ENCODE assay signal across 8 cellular contexts in the genomic region with DNA sequence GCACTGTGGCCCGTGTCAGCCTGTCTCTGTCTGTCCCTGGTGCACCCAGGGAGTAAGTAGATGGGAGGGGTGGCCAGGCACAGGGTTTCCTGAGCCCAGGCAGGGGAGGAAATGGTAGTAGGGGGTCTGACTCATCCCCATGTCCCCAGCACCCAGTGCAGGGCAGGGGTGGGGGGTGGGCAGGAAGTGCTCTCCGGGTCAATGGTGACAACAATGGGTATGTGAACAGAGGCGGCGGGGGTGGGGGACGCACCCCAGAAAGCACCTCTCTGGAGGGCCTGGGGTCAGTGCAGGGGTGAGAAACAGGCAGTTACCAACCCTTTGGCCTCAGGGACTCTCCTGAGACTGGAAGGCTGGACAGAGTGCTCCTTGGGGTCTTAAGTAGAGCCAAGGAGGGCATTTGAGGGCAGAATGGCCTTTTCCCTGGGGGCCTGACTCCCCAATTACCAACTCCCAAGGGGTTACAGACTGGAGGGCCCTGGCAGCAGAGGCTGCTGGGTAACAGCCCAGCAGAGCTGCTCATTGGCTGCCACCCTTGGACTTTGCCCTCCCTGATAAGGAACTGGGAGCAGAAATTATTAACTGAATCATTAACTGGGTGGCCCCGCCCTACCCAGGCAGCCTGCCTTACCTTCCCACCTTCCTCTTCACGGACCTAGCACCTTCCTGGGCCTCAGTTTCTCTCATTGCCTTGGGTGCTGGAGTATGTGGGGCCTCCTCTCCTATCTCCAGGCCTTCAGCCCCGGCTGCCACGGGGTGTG. TPM values are rescaled to one million over a fixed set of nuclear protein-coding genes. Genes with fewer than 3 reads are reported as not detected.
DNase-seq lines count a peak whose midpoint lies in the region; ATAC-seq and TF ChIP-seq lines count a peak whose summit lies in the region.

No MANE protein-coding gene starts in this region.

- H3K36me3 Mint-ChIP-seq in glutamatergic neuron (ENCODE audit: unreplicated experiment) = no peaks in the 10 kb centered on the region

- DNase-seq in Kasumi-1 (lab: John Stamatoyannopoulos, UW) (peak; percentile 36 to 45), astrocyte of the hippocampus (ENCODE audit: low read depth, low spot score) (peak; percentile 56), omental fat pad (ENCODE audit: low spot score) (no peak), retina (no peak), glutamatergic neuron (no peak), GOT3 (lab: John Stamatoyannopoulos, UW) (no peak), NCI-H774 (lab: John Stamatoyannopoulos, UW) (no peak)

- no peak overlapping the region for H3K27ac Mint-ChIP-seq in glutamatergic neuron (ENCODE audit: unreplicated experiment)

- peak; percentile 9 for ATAC-seq in omental fat pad (ENCODE audit: low FRiP score)

- H3K9me3 Mint-ChIP-seq in glutamatergic neuron (ENCODE audit: unreplicated experiment) = peaks cover 3% of the 10 kb centered on the region

- H3K4me1 Mint-ChIP-seq in glutamatergic neuron (ENCODE audit: low read depth, unreplicated experiment) = no peaks in the 10 kb centered on the region

- H3K4me3 Mint-ChIP-seq in glutamatergic neuron (ENCODE audit: unreplicated experiment) = no peak overlapping the region

- TF ChIP-seq POLR2A in GM19099 (IDR thresholded peaks at IDR 0.05; ENCODE audit: extremely low read depth, insufficient read length, low read depth) = peak; percentile 56

- peaks cover 21% of the 10 kb centered on the region for H3K27me3 Mint-ChIP-seq in glutamatergic neuron (ENCODE audit: unreplicated experiment)

- TF ChIP-seq CTCF in omental fat pad (IDR thresholded peaks at IDR 0.05) (no peak), glutamatergic neuron (IDR thresholded peaks at IDR 0.05; ENCODE audit: partially characterized antibody, unreplicated experiment) (no peak)

RNA-seq across cellular contexts. Expression of a gene that starts 4.2 kb away (rescaled TPM):
- total RNA-seq in omental fat pad (10 to 100 TPM in 3 of 4 donors, under 1 TPM in 1; 0.16 to 55.1 (median 29.5) TPM), glutamatergic neuron (ENCODE audit: unreplicated experiment) (0.29 TPM)

RNA-seq across cellular contexts. Expression of a gene that starts 35.8 kb away (rescaled TPM):
- total RNA-seq in omental fat pad = 10 to 100 TPM; 27.9 to 52.6 (median 43.4) TPM
- total RNA-seq in glutamatergic neuron (ENCODE audit: unreplicated experiment) = 82.7 TPM

RNA-seq across cellular contexts. Expression of a gene that starts 36.1 kb away (rescaled TPM):
- total RNA-seq in omental fat pad = 1 to 10 TPM; 4.7 to 8.9 (median 6.7) TPM
- 15.2 TPM for total RNA-seq in glutamatergic neuron (ENCODE audit: unreplicated experiment)

Comparison
In these comparisons a context has a peak if more than half of its experiments do, and no peak if none do; other contexts are left out.
1. DNase-seq: peak in Kasumi-1 (2 of 2) and astrocyte of the hippocampus (single experiment); none in omental fat pad (single experiment), retina (single experiment), glutamatergic neuron (single experiment), GOT3 (single experiment) and NCI-H774 (single experiment).